Comparison of ENCODE assay signal across 23 cellular contexts in the genomic region with DNA sequence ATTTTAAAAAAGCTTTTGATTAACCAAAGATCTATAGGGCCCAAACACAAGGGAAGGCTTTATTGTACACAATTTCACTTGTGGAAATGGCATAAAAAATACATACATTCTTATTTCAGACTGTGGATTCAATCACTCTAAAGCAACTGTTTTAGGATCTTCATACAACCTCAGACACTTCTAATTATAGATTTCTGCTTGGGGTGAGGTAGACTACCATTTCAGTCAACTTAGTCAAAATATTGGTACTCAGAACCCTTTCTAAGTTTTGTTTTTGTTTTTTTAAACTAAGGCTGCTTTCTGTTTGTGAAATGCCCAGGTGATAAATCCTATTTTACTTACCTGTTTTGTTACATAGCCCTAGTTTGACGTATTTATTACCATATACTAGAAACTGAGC.
"Had no signal": no experiment of that assay in that cellular context is flagged by ENCODE, and none has a peak within 500 bp of the region (broad histone marks: within the 10 kb centered on the region; RNA-seq: fewer than 3 reads in every experiment).

No MANE protein-coding gene starts in this region.

- H3K9me3 ChIP-seq: adrenal gland, lower lobe of right lung, tibial nerve had no signal

- H3K36me3 ChIP-seq: adrenal gland, brain microvascular endothelial cell, lower lobe of right lung, tibial nerve had no signal

- DNase-seq: activated CD4-positive, alpha-beta T cell treated with anti-CD3 and anti-CD28 coated beads for 4 hours; activated CD4-positive, alpha-beta T cell treated with anti-CD3 and anti-CD28 coated beads, Interleukin-2, amount 50 U/mL, for 48 hours; activated CD8-positive, alpha-beta memory T cell treated with anti-CD3 and anti-CD28 coated beads, Interleukin-2, amount 50 U/mL, for 4 hours; activated effector memory CD4-positive, alpha-beta T cell treated with anti-CD3 and anti-CD28 coated beads, Interleukin-2, amount 50 U/mL, for 16 hours; activated naive CD4-positive, alpha-beta T cell treated with anti-CD3 and anti-CD28 coated beads for 36 hours; activated naive CD8-positive, alpha-beta T cell treated with anti-CD3 and anti-CD28 coated beads for 36 hours; activated T-cell treated with anti-CD3 and anti-CD28 coated beads, Interleukin-2, amount 50 U/mL, for 1 hour; adrenal gland; brain microvascular endothelial cell; dorsolateral prefrontal cortex; effector memory CD4-positive, alpha-beta T cell; kidney glomerular epithelial cell; lower lobe of right lung; mesenchymal stem cell; posterior cingulate gyrus; right cardiac atrium; stimulated activated CD4-positive, alpha-beta T cell treated with anti-CD3 and anti-CD28 coated beads, Interleukin-2, amount 100 ng/mL, for 48 hours; stimulated activated naive CD4-positive, alpha-beta T cell treated with Interleukin-2 at 50 U/mL for 16 hours had no signal

- H3K27ac ChIP-seq: adrenal gland, brain microvascular endothelial cell, coronary artery, dorsolateral prefrontal cortex, lower lobe of right lung, tibial nerve, VCaP had no signal

- H3K27me3 ChIP-seq: adrenal gland, brain microvascular endothelial cell, dorsolateral prefrontal cortex, tibial nerve had no signal

- H3K4me1 ChIP-seq: adrenal gland, lower lobe of right lung, tibial nerve had no signal

- H3K4me3 ChIP-seq: adrenal gland, coronary artery, dorsolateral prefrontal cortex, lower lobe of right lung, tibial nerve had no signal

- ATAC-seq: left lobe of liver; lower lobe of right lung; natural killer cell treated with Interleukin-12 subunit alpha and Interleukin-12 subunit beta and Interleukin-15 and Interleukin-18, amount 100 ng/mL, for 72 hours; right cardiac atrium had no signal
